1 cellular context compared by ENCODE assay signal in genomic region chr6:154537942-154538341, GRCh38.
TF ChIP-seq lines count a peak whose summit lies in the region.

No MANE protein-coding gene starts in this region.

TF ChIP-seq in liver, 16 proteins besides CTCF, POLR2A, EP300 and RAD21 (continued from another document):
- TF ChIP-seq REST (IDR thresholded peaks at IDR 0.05), result no peak
